ENCODE assay signal across 23 cellular contexts in the genomic region with DNA sequence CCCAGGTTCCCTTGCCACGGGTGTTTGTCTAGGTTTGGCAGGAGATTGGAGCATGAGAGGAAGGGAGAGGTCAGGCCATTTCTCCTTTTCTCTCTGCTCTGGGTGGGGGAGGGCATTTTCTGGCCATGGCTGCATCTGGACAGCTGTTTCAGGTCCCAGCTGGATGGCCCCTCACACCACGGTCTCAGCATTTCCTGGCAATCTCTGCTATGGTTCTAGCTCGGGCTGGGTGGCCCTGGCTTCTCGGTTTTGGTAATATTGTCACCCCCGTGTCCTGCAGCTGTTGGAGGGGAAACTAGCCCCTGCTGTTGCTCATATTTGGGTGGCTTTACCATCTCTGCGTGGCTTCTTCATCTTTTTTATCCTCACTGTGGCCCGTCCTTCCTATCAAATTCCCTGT.
"Had no signal": no experiment of that assay in that cellular context is flagged by ENCODE, and none has a peak within 500 bp of the region (broad histone marks: within the 10 kb centered on the region; RNA-seq: fewer than 3 reads in every experiment).

No MANE protein-coding gene starts in this region.

- H3K36me3 Mint-ChIP-seq: mesothelial cell of epicardium, naive B cell had no signal

- H3K4me3 Mint-ChIP-seq: mesothelial cell of epicardium had no signal

- H3K9me3 ChIP-seq: colonic mucosa, esophagus muscularis mucosa, gastrocnemius medialis, heart right ventricle, left ventricle myocardium inferior, lower lobe of right lung, mucosa of descending colon had no signal

- H3K27me3 ChIP-seq: colonic mucosa had no signal

- H3K4me3 ChIP-seq: colonic mucosa, dorsolateral prefrontal cortex, esophagus muscularis mucosa, gastrocnemius medialis, heart right ventricle, left ventricle myocardium inferior, lower lobe of right lung, mucosa of descending colon had no signal

- H3K27ac Mint-ChIP-seq: mesothelial cell of epicardium had no signal

- H3K4me1 ChIP-seq: colonic mucosa, esophagus muscularis mucosa, gastrocnemius medialis, heart right ventricle, left ventricle myocardium inferior, lower lobe of right lung had no signal

- H3K27ac ChIP-seq: colonic mucosa, dorsolateral prefrontal cortex, esophagus muscularis mucosa, gastrocnemius medialis, heart right ventricle, left ventricle myocardium inferior, lower lobe of right lung had no signal

- H3K9me3 Mint-ChIP-seq: mesothelial cell of epicardium had no signal

- H3K4me1 Mint-ChIP-seq: mesothelial cell of epicardium, naive B cell had no signal

- H3K36me3 ChIP-seq: colonic mucosa, esophagus muscularis mucosa, gastrocnemius medialis, heart right ventricle, left ventricle myocardium inferior, lower lobe of right lung had no signal

- DNase-seq: colonic mucosa; dermis blood vessel endothelial cell; dorsolateral prefrontal cortex; effector CD4-positive, alpha-beta T cell; effector memory CD4-positive, alpha-beta T cell; foreskin fibroblast; foreskin melanocyte; gastrocnemius medialis; glutamatergic neuron; head of caudate nucleus; heart right ventricle; hippocampal formation; kidney; kidney glomerular epithelial cell; left colon; left ventricle myocardium inferior; lower lobe of right lung; mesenchymal stem cell; mucosa of descending colon; naive B cell had no signal

- ATAC-seq: gastrocnemius medialis, heart right ventricle, left colon, left lobe of liver, lower lobe of right lung, mucosa of descending colon had no signal
